8 cellular contexts compared by ENCODE assay signal in genomic region chr14:75985618-75986438, GRCh38. TPM values are rescaled to one million over a fixed set of nuclear protein-coding genes. Genes with fewer than 3 reads are reported as not detected.
A peak's percentile ranks its signal among the peaks of the same experiment; 100 is the strongest.
DNase-seq lines count a peak whose midpoint lies in the region; ATAC-seq and TF ChIP-seq lines count a peak whose summit lies in the region.

Gene IFT43, plus strand, starts transcription at chr14:75985763. Its CDS starts 24 bp downstream, at chr14:75985787.

- H3K27ac Mint-ChIP-seq in natural killer cell treated with Interleukin-12 subunit alpha and Interleukin-12 subunit beta and Interleukin-15 and Interleukin-18, amount 100 ng/mL, for 72 hours = peak within 1 kb of the TSS; percentile 63 to 84

- peak within 1 kb of the TSS; percentile 91 for H3K4me3 Mint-ChIP-seq in natural killer cell treated with Interleukin-12 subunit alpha and Interleukin-12 subunit beta and Interleukin-15 and Interleukin-18, amount 100 ng/mL, for 72 hours

- no peaks in the 10 kb centered on the region for H3K36me3 Mint-ChIP-seq in natural killer cell treated with Interleukin-12 subunit alpha and Interleukin-12 subunit beta and Interleukin-15 and Interleukin-18, amount 100 ng/mL, for 72 hours

- peak; percentile 52 for ATAC-seq in GM21619 (IDR thresholded peaks at IDR 0.05; ENCODE audit: unreplicated experiment)
- peak; percentile 75 to 83 for ATAC-seq in natural killer cell treated with Interleukin-12 subunit alpha and Interleukin-12 subunit beta and Interleukin-15 and Interleukin-18, amount 100 ng/mL, for 72 hours

- no peaks in the 10 kb centered on the region for H3K9me3 Mint-ChIP-seq in natural killer cell treated with Interleukin-12 subunit alpha and Interleukin-12 subunit beta and Interleukin-15 and Interleukin-18, amount 100 ng/mL, for 72 hours

- no peaks in the 10 kb centered on the region for H3K27me3 Mint-ChIP-seq in natural killer cell treated with Interleukin-12 subunit alpha and Interleukin-12 subunit beta and Interleukin-15 and Interleukin-18, amount 100 ng/mL, for 72 hours

- peaks cover 19 to 32% of the 10 kb centered on the region in 2 donors for H3K4me1 Mint-ChIP-seq in natural killer cell treated with Interleukin-12 subunit alpha and Interleukin-12 subunit beta and Interleukin-15 and Interleukin-18, amount 100 ng/mL, for 72 hours (ENCODE audit: low read depth in 2 of 2)

- peak; percentile 58 for DNase-seq in DMS153 (lab: John Stamatoyannopoulos, UW)
- DNase-seq in KG1 (lab: John Stamatoyannopoulos, UW) = peak; percentile 52
- DNase-seq in activated T-helper 9 cell treated with anti-CD3 and anti-CD28 coated beads, Interleukin-2, amount 50 U/mL, for 16 hours (ENCODE audit: low read depth) = peak; percentile 84
- peak; percentile 77 for DNase-seq in fibroblast of peridontal ligament (ENCODE audit: extremely low read depth)
- peak; percentile 91 for DNase-seq in natural killer cell treated with Interleukin-12 subunit alpha and Interleukin-12 subunit beta and Interleukin-15 and Interleukin-18, amount 100 ng/mL, for 72 hours (ENCODE audit: low spot score)
- peak; percentile 92 for DNase-seq in stimulated activated naive CD4-positive, alpha-beta T cell treated with Interleukin-2 at 50 U/mL for 16 hours (lab: John Stamatoyannopoulos, UW)

- peak; percentile 44 for TF ChIP-seq POLR2A in Raji (IDR thresholded peaks at IDR 0.05; ENCODE audit: insufficient read depth, low read depth, low read length)

RNA-seq across cellular contexts. Expression of gene IFT43, which starts in this region (rescaled TPM):
- total RNA-seq in natural killer cell treated with Interleukin-12 subunit alpha and Interleukin-12 subunit beta and Interleukin-15 and Interleukin-18, amount 100 ng/mL, for 72 hours = 10 to 100 TPM in 1 of 2 donors, 1 to 10 TPM in 1; 7.9 to 11.5 TPM

Comparison
In these comparisons a context has a peak if more than half of its experiments do, and no peak if none do; other contexts are left out.
1. Peak in every context shown above with its lines: DNase-seq and ATAC-seq.